In genomic region chr14:86915416-86915815, GRCh38 we compare ENCODE assay signal across 1 cellular context.
TF ChIP-seq lines count a peak whose summit lies in the region.

No MANE protein-coding gene starts in this region.

TF ChIP-seq in GM23338, 12 proteins besides CTCF, POLR2A, EP300 and RAD21 (continued from another document):
- TF ChIP-seq, protein P1, sequence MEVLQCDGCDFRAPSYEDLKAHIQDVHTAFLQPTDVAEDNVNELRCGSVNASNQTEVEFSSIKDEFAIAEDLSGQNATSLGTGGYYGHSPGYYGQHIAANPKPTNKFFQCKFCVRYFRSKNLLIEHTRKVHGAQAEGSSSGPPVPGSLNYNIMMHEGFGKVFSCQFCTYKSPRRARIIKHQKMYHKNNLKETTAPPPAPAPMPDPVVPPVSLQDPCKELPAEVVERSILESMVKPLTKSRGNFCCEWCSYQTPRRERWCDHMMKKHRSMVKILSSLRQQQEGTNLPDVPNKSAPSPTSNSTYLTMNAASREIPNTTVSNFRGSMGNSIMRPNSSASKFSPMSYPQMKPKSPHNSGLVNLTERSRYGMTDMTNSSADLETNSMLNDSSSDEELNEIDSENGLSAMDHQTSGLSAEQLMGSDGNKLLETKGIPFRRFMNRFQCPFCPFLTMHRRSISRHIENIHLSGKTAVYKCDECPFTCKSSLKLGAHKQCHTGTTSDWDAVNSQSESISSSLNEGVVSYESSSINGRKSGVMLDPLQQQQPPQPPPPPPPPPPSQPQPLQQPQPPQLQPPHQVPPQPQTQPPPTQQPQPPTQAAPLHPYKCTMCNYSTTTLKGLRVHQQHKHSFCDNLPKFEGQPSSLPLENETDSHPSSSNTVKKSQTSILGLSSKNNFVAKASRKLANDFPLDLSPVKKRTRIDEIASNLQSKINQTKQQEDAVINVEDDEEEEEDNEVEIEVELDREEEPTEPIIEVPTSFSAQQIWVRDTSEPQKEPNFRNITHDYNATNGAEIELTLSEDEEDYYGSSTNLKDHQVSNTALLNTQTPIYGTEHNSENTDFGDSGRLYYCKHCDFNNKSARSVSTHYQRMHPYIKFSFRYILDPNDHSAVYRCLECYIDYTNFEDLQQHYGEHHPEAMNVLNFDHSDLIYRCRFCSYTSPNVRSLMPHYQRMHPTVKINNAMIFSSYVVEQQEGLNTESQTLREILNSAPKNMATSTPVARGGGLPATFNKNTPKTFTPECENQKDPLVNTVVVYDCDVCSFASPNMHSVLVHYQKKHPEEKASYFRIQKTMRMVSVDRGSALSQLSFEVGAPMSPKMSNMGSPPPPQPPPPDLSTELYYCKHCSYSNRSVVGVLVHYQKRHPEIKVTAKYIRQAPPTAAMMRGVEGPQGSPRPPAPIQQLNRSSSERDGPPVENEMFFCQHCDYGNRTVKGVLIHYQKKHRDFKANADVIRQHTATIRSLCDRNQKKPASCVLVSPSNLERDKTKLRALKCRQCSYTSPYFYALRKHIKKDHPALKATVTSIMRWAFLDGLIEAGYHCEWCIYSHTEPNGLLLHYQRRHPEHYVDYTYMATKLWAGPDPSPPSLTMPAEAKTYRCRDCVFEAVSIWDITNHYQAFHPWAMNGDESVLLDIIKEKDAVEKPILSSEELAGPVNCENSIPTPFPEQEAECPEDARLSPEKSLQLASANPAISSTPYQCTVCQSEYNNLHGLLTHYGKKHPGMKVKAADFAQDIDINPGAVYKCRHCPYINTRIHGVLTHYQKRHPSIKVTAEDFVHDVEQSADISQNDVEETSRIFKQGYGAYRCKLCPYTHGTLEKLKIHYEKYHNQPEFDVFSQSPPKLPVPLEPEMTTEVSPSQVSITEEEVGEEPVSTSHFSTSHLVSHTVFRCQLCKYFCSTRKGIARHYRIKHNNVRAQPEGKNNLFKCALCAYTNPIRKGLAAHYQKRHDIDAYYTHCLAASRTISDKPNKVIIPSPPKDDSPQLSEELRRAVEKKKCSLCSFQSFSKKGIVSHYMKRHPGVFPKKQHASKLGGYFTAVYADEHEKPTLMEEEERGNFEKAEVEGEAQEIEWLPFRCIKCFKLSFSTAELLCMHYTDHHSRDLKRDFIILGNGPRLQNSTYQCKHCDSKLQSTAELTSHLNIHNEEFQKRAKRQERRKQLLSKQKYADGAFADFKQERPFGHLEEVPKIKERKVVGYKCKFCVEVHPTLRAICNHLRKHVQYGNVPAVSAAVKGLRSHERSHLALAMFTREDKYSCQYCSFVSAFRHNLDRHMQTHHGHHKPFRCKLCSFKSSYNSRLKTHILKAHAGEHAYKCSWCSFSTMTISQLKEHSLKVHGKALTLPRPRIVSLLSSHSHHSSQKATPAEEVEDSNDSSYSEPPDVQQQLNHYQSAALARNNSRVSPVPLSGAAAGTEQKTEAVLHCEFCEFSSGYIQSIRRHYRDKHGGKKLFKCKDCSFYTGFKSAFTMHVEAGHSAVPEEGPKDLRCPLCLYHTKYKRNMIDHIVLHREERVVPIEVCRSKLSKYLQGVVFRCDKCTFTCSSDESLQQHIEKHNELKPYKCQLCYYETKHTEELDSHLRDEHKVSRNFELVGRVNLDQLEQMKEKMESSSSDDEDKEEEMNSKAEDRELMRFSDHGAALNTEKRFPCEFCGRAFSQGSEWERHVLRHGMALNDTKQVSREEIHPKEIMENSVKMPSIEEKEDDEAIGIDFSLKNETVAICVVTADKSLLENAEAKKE (CRISPR knock-in tag; IDR thresholded peaks at IDR 0.05): no peak
- TF ChIP-seq EZH2phosphoT487 (IDR thresholded peaks at IDR 0.05; ENCODE audit: unreplicated experiment) (no peak), NANOG (IDR thresholded peaks at IDR 0.05; ENCODE audit: borderline replicate concordance) (no peak), EZH2 (IDR thresholded peaks at IDR 0.05; ENCODE audit: low read depth, unreplicated experiment) (no peak), JUNB (IDR thresholded peaks at IDR 0.05; ENCODE audit: unreplicated experiment) (no peak), ZNF331 (CRISPR knock-in tag; IDR thresholded peaks at IDR 0.05; ENCODE audit: low read depth) (no peak), STAT1 (IDR thresholded peaks at IDR 0.05; ENCODE audit: unreplicated experiment) (no peak), CREB1 (CRISPR knock-in tag; IDR thresholded peaks at IDR 0.05; ENCODE audit: low read depth) (no peak)
- TF ChIP-seq, protein P2, sequence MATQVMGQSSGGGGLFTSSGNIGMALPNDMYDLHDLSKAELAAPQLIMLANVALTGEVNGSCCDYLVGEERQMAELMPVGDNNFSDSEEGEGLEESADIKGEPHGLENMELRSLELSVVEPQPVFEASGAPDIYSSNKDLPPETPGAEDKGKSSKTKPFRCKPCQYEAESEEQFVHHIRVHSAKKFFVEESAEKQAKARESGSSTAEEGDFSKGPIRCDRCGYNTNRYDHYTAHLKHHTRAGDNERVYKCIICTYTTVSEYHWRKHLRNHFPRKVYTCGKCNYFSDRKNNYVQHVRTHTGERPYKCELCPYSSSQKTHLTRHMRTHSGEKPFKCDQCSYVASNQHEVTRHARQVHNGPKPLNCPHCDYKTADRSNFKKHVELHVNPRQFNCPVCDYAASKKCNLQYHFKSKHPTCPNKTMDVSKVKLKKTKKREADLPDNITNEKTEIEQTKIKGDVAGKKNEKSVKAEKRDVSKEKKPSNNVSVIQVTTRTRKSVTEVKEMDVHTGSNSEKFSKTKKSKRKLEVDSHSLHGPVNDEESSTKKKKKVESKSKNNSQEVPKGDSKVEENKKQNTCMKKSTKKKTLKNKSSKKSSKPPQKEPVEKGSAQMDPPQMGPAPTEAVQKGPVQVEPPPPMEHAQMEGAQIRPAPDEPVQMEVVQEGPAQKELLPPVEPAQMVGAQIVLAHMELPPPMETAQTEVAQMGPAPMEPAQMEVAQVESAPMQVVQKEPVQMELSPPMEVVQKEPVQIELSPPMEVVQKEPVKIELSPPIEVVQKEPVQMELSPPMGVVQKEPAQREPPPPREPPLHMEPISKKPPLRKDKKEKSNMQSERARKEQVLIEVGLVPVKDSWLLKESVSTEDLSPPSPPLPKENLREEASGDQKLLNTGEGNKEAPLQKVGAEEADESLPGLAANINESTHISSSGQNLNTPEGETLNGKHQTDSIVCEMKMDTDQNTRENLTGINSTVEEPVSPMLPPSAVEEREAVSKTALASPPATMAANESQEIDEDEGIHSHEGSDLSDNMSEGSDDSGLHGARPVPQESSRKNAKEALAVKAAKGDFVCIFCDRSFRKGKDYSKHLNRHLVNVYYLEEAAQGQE (IDR thresholded peaks at IDR 0.05; ENCODE audit: unreplicated experiment): no peak
